ENCODE assay signal across 9 cellular contexts in genomic region chr17:44108440-44109311, GRCh38. TPM values are rescaled to one million over a fixed set of nuclear protein-coding genes. Genes with fewer than 3 reads are reported as not detected.
DNase-seq lines count a peak whose midpoint lies in the region; ATAC-seq and TF ChIP-seq lines count a peak whose summit lies in the region.
"Had no signal": no experiment of that assay in that cellular context is flagged by ENCODE, and none has a peak within 500 bp of the region (broad histone marks: within the 10 kb centered on the region; RNA-seq: fewer than 3 reads in every experiment).

No MANE protein-coding gene starts in this region.

- H3K36me3 Mint-ChIP-seq in T-helper 2 cell treated with Interferon-gamma antibody and Interleukin-4, amounts not matched to agents 5 μg/mL and 100 μg/mL, for 36 hours (ENCODE audit: low read depth), result no peaks in the 10 kb centered on the region

- POLR2A ChIA-PET in Panc1 (lab: Charles Lee), result interaction anchor here (0.6 kb wide), 5 partner anchors 21 to 1220 kb away, joined by 4 to 8 read pairs (median 5); no protein-coding TSS in a partner anchor

- no TSS peak for BruUV-seq in Panc1 (replicated peaks; lab: Mats Ljungman, UMichigan)

- in situ Hi-C loops in Panc1 (cut with HindIII; ENCODE audit: low pct_unique_long_range_greater_than_20kb, low sequenced_read_pairs), result no loop called here

- no peaks in the 10 kb centered on the region for H3K36me3 ChIP-seq in BE2C
- H3K36me3 ChIP-seq in Panc1 (ENCODE audit: control insufficient read depth, insufficient read depth, low read length), result no peaks in the 10 kb centered on the region

- CTCF ChIA-PET in Panc1 (lab: Charles Lee), result no interaction called here

- no peaks in the 10 kb centered on the region for H3K9me3 Mint-ChIP-seq in T-helper 2 cell treated with Interferon-gamma antibody and Interleukin-4, amounts not matched to agents 5 μg/mL and 100 μg/mL, for 36 hours

- peaks cover 3% of the 10 kb centered on the region for H3K4me1 Mint-ChIP-seq in T-helper 2 cell treated with Interferon-gamma antibody and Interleukin-4, amounts not matched to agents 5 μg/mL and 100 μg/mL, for 36 hours (ENCODE audit: low read depth)

- H3K27ac ChIP-seq in Panc1 (ENCODE audit: low read length), result no peak overlapping the region

- H3K27ac Mint-ChIP-seq in T-helper 2 cell treated with Interferon-gamma antibody and Interleukin-4, amounts not matched to agents 5 μg/mL and 100 μg/mL, for 36 hours, result no peak overlapping the region

- H3K27me3 Mint-ChIP-seq in T-helper 2 cell treated with Interferon-gamma antibody and Interleukin-4, amounts not matched to agents 5 μg/mL and 100 μg/mL, for 36 hours (ENCODE audit: low read depth), result no peaks in the 10 kb centered on the region

- H3K4me1 ChIP-seq in BE2C, result peaks cover 49% of the 10 kb centered on the region
- H3K4me1 ChIP-seq in Panc1 (ENCODE audit: control insufficient read depth, insufficient read depth, low read length), result peaks cover 28% of the 10 kb centered on the region

- intact Hi-C loops in Panc1 (cut with micrococcal nuclease; ENCODE audit: unreplicated experiment), result no loop called here

- H3K4me3 ChIP-seq in BE2C (ENCODE audit: low read depth, low read length) (peak overlapping the region; percentile 22), Panc1 (ENCODE audit: low read depth in 2 of 2, low read length in 2 of 2) (no peak overlapping the region)

- H3K27me3 ChIP-seq in BE2C, result no peaks in the 10 kb centered on the region
- no peaks in the 10 kb centered on the region for H3K27me3 ChIP-seq in Panc1 (ENCODE audit: control insufficient read depth, insufficient read depth, low read length)

- H3K4me3 Mint-ChIP-seq in T-helper 2 cell treated with Interferon-gamma antibody and Interleukin-4, amounts not matched to agents 5 μg/mL and 100 μg/mL, for 36 hours, result no peak overlapping the region

- peak; percentile 77 for DNase-seq in BE2C
- DNase-seq in Panc1 (ENCODE audit: low read depth, low spot score), result no peak
- peak; percentile 93 for DNase-seq in fibroblast of peridontal ligament (ENCODE audit: extremely low read depth)
- no peak for DNase-seq in omental fat pad (ENCODE audit: low spot score)
- DNase-seq in NCI-H748 treated with DMSO at 0.1 percent for 48 hours (lab: John Stamatoyannopoulos, UW), result no peak
- DNase-seq in ecto neural progenitor cell (ENCODE audit: low spot score), result no peak
- no peak for DNase-seq in T-helper 2 cell treated with Interferon-gamma antibody and Interleukin-4, amounts not matched to agents 5 μg/mL and 100 μg/mL, for 36 hours (ENCODE audit: low spot score)
- DNase-seq: activated naive CD4-positive, alpha-beta T cell had no signal

- no peaks in the 10 kb centered on the region for H3K9me3 ChIP-seq in BE2C
- no peaks in the 10 kb centered on the region for H3K9me3 ChIP-seq in Panc1 (ENCODE audit: control insufficient read depth, insufficient read depth, low read depth, low read length)

- peak; percentile 75 for ATAC-seq in Panc1
- peak; percentile 41 for ATAC-seq in omental fat pad (ENCODE audit: low FRiP score)
- ATAC-seq in HG02610 (IDR thresholded peaks at IDR 0.05; ENCODE audit: unreplicated experiment), result no peak

- TF ChIP-seq CTCF in BE2C (IDR thresholded peaks at IDR 0.05; ENCODE audit: low read depth, low read length), result no peak
- TF ChIP-seq CTCF in Panc1 (IDR thresholded peaks at IDR 0.05), result no peak
- no peak for TF ChIP-seq CTCF in omental fat pad (IDR thresholded peaks at IDR 0.05)

RNA-seq across cellular contexts. Expression of gene HDAC5, which starts 14.8 kb away (rescaled TPM):
- 179 TPM for polyA plus RNA-seq in BE2C (2012; ENCODE audit: insufficient read depth, insufficient read length, low read depth)
- total RNA-seq in Panc1 (2021; ENCODE audit: unreplicated experiment) (11.5 TPM), omental fat pad (10 to 100 TPM; 52.5 to 91.9 (median 62.4) TPM)
- polyA plus RNA-seq in Panc1 (2012; ENCODE audit: insufficient read length), result 27.9 TPM

RNA-seq across cellular contexts. Expression of gene HROB, which starts 33.1 kb away (rescaled TPM):
- 2.1 TPM for polyA plus RNA-seq in BE2C (2012; ENCODE audit: insufficient read depth, insufficient read length, low read depth)
- total RNA-seq in Panc1 (2021; ENCODE audit: unreplicated experiment), result 7.8 TPM
- 2.7 TPM for polyA plus RNA-seq in Panc1 (2012; ENCODE audit: insufficient read length)
- 1 to 10 TPM; 1.0 to 5.2 (median 1.5) TPM for total RNA-seq in omental fat pad

RNA-seq across cellular contexts. Expression of gene G6PC3, which starts 38.1 kb away (rescaled TPM):
- polyA plus RNA-seq in BE2C (2012; ENCODE audit: insufficient read depth, insufficient read length, low read depth), result 92.3 TPM
- 42.7 TPM for total RNA-seq in Panc1 (2021; ENCODE audit: unreplicated experiment)
- polyA plus RNA-seq in Panc1 (2012; ENCODE audit: insufficient read length), result 65.1 TPM
- total RNA-seq in omental fat pad, result 10 to 100 TPM; 30.1 to 58.3 (median 39.0) TPM

RNA-seq across cellular contexts. Expression of gene LSM12, which starts 42.2 kb away (rescaled TPM):
- polyA plus RNA-seq in BE2C (2012; ENCODE audit: insufficient read depth, insufficient read length, low read depth), result 48.8 TPM
- total RNA-seq in Panc1 (2021; ENCODE audit: unreplicated experiment) (73.0 TPM), omental fat pad (10 to 100 TPM; 24.6 to 52.9 (median 47.4) TPM)
- polyA plus RNA-seq in Panc1 (2012; ENCODE audit: insufficient read length), result 34.8 TPM

Comparison
In these comparisons a context has a peak if more than half of its experiments do, and no peak if none do; other contexts are left out.
1. DNase-seq: peak in BE2C (single experiment) and fibroblast of peridontal ligament (single experiment); none in Panc1 (single experiment), omental fat pad (single experiment), NCI-H748 treated with DMSO at 0.1 percent for 48 hours (single experiment), ecto neural progenitor cell (single experiment) and T-helper 2 cell treated with Interferon-gamma antibody and Interleukin-4, amounts not matched to agents 5 μg/mL and 100 μg/mL, for 36 hours (single experiment).